Comparison of ENCODE assay signal across 22 cellular contexts in genomic region chr14:103509864-103510263, GRCh38.
"Had no signal": no experiment of that assay in that cellular context is flagged by ENCODE, and none has a peak within 500 bp of the region (broad histone marks: within the 10 kb centered on the region; RNA-seq: fewer than 3 reads in every experiment).

No MANE protein-coding gene starts in this region.

- DNase-seq: activated CD4-positive, alpha-beta T cell treated with anti-CD3 and anti-CD28 coated beads for 4 hours; activated CD4-positive, alpha-beta T cell treated with anti-CD3 and anti-CD28 coated beads, Interleukin-2, amount 50 U/mL, for 48 hours; activated CD4-positive, CD25-positive, alpha-beta regulatory T cell; activated CD8-positive, alpha-beta memory T cell treated with anti-CD3 and anti-CD28 coated beads, Interleukin-2, amount 50 U/mL, for 48 hours; activated gamma-delta T cell treated with Interleukin-2 at 50 U/mL for 16 hours; activated T-cell treated with anti-CD3 and anti-CD28 coated beads, Interleukin-2, amount 50 U/mL, for 48 hours; cerebellar nuclear complex; erythroblast; foreskin fibroblast; heart right ventricle; islet precursor cell; nucleus accumbens; stimulated activated CD4-positive, alpha-beta T cell treated with anti-CD3 and anti-CD28 coated beads, Interleukin-4, amount 100 ng/mL, for 1 hour; stimulated activated naive CD4-positive, alpha-beta T cell treated with Interleukin-2 at 50 U/mL for 16 hours; substantia nigra; T-helper 9 cell had no signal

- H3K27me3 ChIP-seq: adrenal gland, heart right ventricle, tibial artery had no signal

- H3K27ac Mint-ChIP-seq: activated naive CD8-positive, alpha-beta T cell; memory B cell; nephron had no signal

- ATAC-seq: heart right ventricle, left colon had no signal

- H3K9me3 ChIP-seq: adrenal gland, heart right ventricle, tibial artery had no signal

- H3K4me3 Mint-ChIP-seq: activated naive CD8-positive, alpha-beta T cell; memory B cell; nephron had no signal

- H3K4me3 ChIP-seq: adrenal gland, heart right ventricle, tibial artery had no signal

- H3K27ac ChIP-seq: heart right ventricle, tibial artery had no signal

- H3K9me3 Mint-ChIP-seq: memory B cell, nephron had no signal

- H3K27me3 Mint-ChIP-seq: activated naive CD8-positive, alpha-beta T cell; memory B cell had no signal
